In the genomic region with DNA sequence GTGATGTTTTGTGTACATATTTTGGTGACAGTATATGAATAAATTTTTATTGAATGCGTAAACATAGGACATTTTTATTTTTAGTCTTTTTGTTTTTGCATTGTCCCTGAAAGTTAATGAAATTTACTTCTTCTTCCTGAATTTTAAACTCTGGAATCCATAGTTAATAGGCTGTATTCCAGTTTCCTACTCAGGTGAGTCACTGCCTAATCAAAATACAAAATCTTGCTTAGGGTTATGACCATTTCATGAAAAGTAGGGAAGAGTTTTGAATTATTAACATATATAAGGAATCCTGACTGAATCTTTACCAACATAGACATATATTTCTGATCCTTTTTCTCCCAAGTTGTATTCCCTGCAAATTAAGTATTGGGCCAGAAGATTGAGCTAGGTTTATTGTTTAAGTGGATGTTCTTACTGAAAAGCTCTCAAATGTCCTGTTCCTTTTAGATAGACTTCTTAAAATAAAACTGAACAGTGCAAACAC, we compare ENCODE assay signal across 1 cellular context.
TF ChIP-seq lines count a peak whose summit lies in the region.

No MANE protein-coding gene starts in this region.

TF ChIP-seq in endothelial cell of umbilical vein, 7 proteins besides CTCF, POLR2A, EP300 and RAD21:
- TF ChIP-seq POLR2AphosphoS5 (IDR thresholded peaks at IDR 0.05; ENCODE audit: insufficient read depth, low read depth, low read length): no peak
- peak; percentile 28 for TF ChIP-seq GATA2 (IDR thresholded peaks at IDR 0.05; ENCODE audit: insufficient read depth, insufficient read length, low read depth, low read length)
- TF ChIP-seq MAX (IDR thresholded peaks at IDR 0.05; ENCODE audit: insufficient read depth, insufficient read length): no peak
- TF ChIP-seq EZH2 (IDR thresholded peaks at IDR 0.05; ENCODE audit: borderline replicate concordance, low read depth, low read length, severe bottlenecking): no peak
- no peak for TF ChIP-seq MYC (IDR thresholded peaks at IDR 0.05; ENCODE audit: low read depth, low read length)
- no peak for TF ChIP-seq JUN (IDR thresholded peaks at IDR 0.05; ENCODE audit: borderline replicate concordance, insufficient read depth, insufficient read length, low read depth)
- peak; percentile 24 for TF ChIP-seq FOS (IDR thresholded peaks at IDR 0.05; ENCODE audit: borderline replicate concordance, insufficient read depth, low read length)
